Comparison of ENCODE assay signal across 11 cellular contexts in genomic region chr7:32357535-32358277, GRCh38.
DNase-seq lines count a peak whose midpoint lies in the region; ATAC-seq and TF ChIP-seq lines count a peak whose summit lies in the region.
"Had no signal": no experiment of that assay in that cellular context is flagged by ENCODE, and none has a peak within 500 bp of the region (broad histone marks: within the 10 kb centered on the region; RNA-seq: fewer than 3 reads in every experiment).

No MANE protein-coding gene starts in this region.

- H3K27me3 ChIP-seq in dorsolateral prefrontal cortex = peaks cover 0 to 27% (median 1%) of the 10 kb centered on the region in 45 donors
- H3K27me3 ChIP-seq: BLaER1 treated with 17β-estradiol and CSF1 and Interleukin-3, amounts not matched to agents 10 nM and 100 nM had no signal

- no peak overlapping the region for H3K4me3 ChIP-seq in dorsolateral prefrontal cortex
- H3K4me3 ChIP-seq: BLaER1 treated with 17β-estradiol and CSF1 and Interleukin-3, amounts not matched to agents 10 nM and 100 nM; SJSA1 had no signal

- H3K4me1 Mint-ChIP-seq in glutamatergic neuron (ENCODE audit: low read depth, unreplicated experiment) = no peaks in the 10 kb centered on the region

- TF ChIP-seq CTCF in 22Rv1 (IDR thresholded peaks at IDR 0.05) = 0 out of 2 replicates have a peak, but pooled peaks have one; percentile 12
- TF ChIP-seq CTCF in GM12872 (IDR thresholded peaks at IDR 0.05; ENCODE audit: insufficient read depth, low read depth, low read length) = 0 out of 3 replicates have a peak, but pooled peaks have one; percentile 9
- peak in 45 of 56 donors; percentile 11 to 65 (median 37) for TF ChIP-seq CTCF in dorsolateral prefrontal cortex (IDR thresholded peaks at IDR 0.05 in 54 of 56, conservative IDR thresholded peaks at IDR 0.05 in 2 of 56; ENCODE audit: low read depth in 1 of 56, partially characterized antibody in 56 of 56)
- no peak for TF ChIP-seq CTCF in glutamatergic neuron (IDR thresholded peaks at IDR 0.05; ENCODE audit: partially characterized antibody, unreplicated experiment)

- no peaks in the 10 kb centered on the region for H3K27me3 Mint-ChIP-seq in glutamatergic neuron (ENCODE audit: unreplicated experiment)

- intact Hi-C loops in dorsolateral prefrontal cortex (cut with DNase I) = loop anchor here (5.0 kb wide), 2 partner anchors 145 to 150 kb away; no protein-coding TSS in a partner anchor

- no peaks in the 10 kb centered on the region for H3K9me3 Mint-ChIP-seq in glutamatergic neuron (ENCODE audit: unreplicated experiment)

- no peak overlapping the region for H3K4me3 Mint-ChIP-seq in glutamatergic neuron (ENCODE audit: unreplicated experiment)

- no peak for ATAC-seq in HG02678 (IDR thresholded peaks at IDR 0.05; ENCODE audit: unreplicated experiment)

- H3K27ac ChIP-seq in 22Rv1 (no peak overlapping the region), dorsolateral prefrontal cortex (no peak overlapping the region)
- H3K27ac ChIP-seq: BLaER1 treated with 17β-estradiol and CSF1 and Interleukin-3, amounts not matched to agents 10 nM and 100 nM; SJSA1 had no signal

- DNase-seq in NCI-H524 (lab: John Stamatoyannopoulos, UW) (peak; percentile 33 to 55), dorsolateral prefrontal cortex (no peak), OCI-M2 (lab: John Stamatoyannopoulos, UW; ENCODE audit: unreplicated experiment) (no peak), amygdala (lab: John Stamatoyannopoulos, UW) (no peak), glutamatergic neuron (no peak)
- DNase-seq: foreskin melanocyte had no signal

- H3K36me3 Mint-ChIP-seq in glutamatergic neuron (ENCODE audit: unreplicated experiment) = no peaks in the 10 kb centered on the region

- no peak overlapping the region for H3K27ac Mint-ChIP-seq in glutamatergic neuron (ENCODE audit: unreplicated experiment)

Comparison
In these comparisons a context has a peak if more than half of its experiments do, and no peak if none do; other contexts are left out.
1. DNase-seq: peak in NCI-H524 (2 of 2); none in dorsolateral prefrontal cortex (0 of 10), OCI-M2 (single experiment), amygdala (0 of 56) and glutamatergic neuron (single experiment).